8 cellular contexts compared by ENCODE assay signal in the genomic region with DNA sequence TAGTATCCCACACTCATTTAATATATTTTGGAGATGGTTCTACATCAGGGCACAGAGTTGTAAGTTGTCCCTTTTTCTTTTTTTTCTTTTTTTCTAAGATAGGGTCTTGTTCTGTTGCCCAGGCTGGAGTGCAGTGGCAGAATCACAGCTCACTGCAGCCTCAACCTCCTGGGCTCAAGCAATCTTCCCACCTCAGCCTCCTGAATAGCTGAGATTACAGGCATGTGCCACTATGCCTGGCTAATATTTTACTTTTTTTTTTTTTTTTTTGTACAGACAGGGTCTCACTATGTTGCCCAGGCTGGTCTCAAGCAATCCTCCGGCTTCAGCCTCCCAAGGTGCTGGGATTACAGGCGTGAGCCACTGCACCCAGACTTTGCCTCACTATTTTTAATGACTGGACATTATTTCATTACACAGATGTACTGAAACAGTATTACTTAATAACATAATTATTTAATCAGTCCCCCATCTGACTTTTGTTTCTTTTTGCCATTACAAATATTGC. TPM values are rescaled to one million over a fixed set of nuclear protein-coding genes. Genes with fewer than 3 reads are reported as not detected.
A peak's percentile ranks its signal among the peaks of the same experiment; 100 is the strongest.
DNase-seq lines count a peak whose midpoint lies in the region; ATAC-seq, FAIRE-seq and TF ChIP-seq lines count a peak whose summit lies in the region.
"Not testable (repeated sequence)": the region's sequence is repeated elsewhere in the genome, so short reads cannot be mapped to it uniquely, and the experiment has no call there.

No MANE protein-coding gene starts in this region.

- not testable (repeated sequence) for H3K27me3 Mint-ChIP-seq in T-helper 17 cell; activated T-helper 2 cell treated with anti-CD3 and anti-CD28 coated beads, Interferon-gamma antibody, Interleukin-2, Interleukin-4, amounts not matched to agents 10 μg/mL and 5 μg/mL and 100 μg/mL, durations not matched to agents 14 hours and 24 hours and 36 hours (ENCODE audit: low read depth); chondrocyte (ENCODE audit: low read depth); natural killer cell treated with Interleukin-12 subunit alpha and Interleukin-12 subunit beta and Interleukin-15 and Interleukin-18, amount 100 ng/mL, for 72 hours; stimulated activated memory B cell treated with anti-CD40 and anti-IgM and Interleukin-4, amounts not matched to agents 10 μg/mL and 1 μg/mL and 100 μg/mL, for 72 hours

- not testable (repeated sequence) for TF ChIP-seq CTCF in A673 (conservative IDR thresholded peaks at IDR 0.05; ENCODE audit: low read depth, low read length); chondrocyte (IDR thresholded peaks at IDR 0.05); keratinocyte (optimal IDR thresholded peaks at IDR 0.05 in 1 of 3, IDR thresholded peaks at IDR 0.05 in 1 of 3, conservative IDR thresholded peaks at IDR 0.05 in 1 of 3; ENCODE audit: extremely low read depth in 1 of 3, insufficient read depth in 2 of 3, low read length in 3 of 3)

- H3K27ac ChIP-seq in A673 (ENCODE audit: low read depth, low read length, poor library complexity, severe bottlenecking) (peak overlapping the region; percentile 68), keratinocyte (ENCODE audit: control insufficient read depth, insufficient read depth, low read length) (peak overlapping the region; percentile 41)

- not testable (repeated sequence) for H3K36me3 Mint-ChIP-seq in T-helper 17 cell (ENCODE audit: low read depth); chondrocyte (ENCODE audit: low read depth); natural killer cell treated with Interleukin-12 subunit alpha and Interleukin-12 subunit beta and Interleukin-15 and Interleukin-18, amount 100 ng/mL, for 72 hours
- H3K36me3 Mint-ChIP-seq in activated T-helper 2 cell treated with anti-CD3 and anti-CD28 coated beads, Interferon-gamma antibody, Interleukin-2, Interleukin-4, amounts not matched to agents 10 μg/mL and 5 μg/mL and 100 μg/mL, durations not matched to agents 14 hours and 24 hours and 36 hours (ENCODE audit: low read depth): peaks cover 38% of the 10 kb centered on the region
- peaks cover 30% of the 10 kb centered on the region for H3K36me3 Mint-ChIP-seq in stimulated activated memory B cell treated with anti-CD40 and anti-IgM and Interleukin-4, amounts not matched to agents 10 μg/mL and 1 μg/mL and 100 μg/mL, for 72 hours

- H3K4me1 ChIP-seq in A673 (ENCODE audit: insufficient read depth, low read length, poor library complexity, severe bottlenecking): peaks cover 45% of the 10 kb centered on the region
- H3K4me1 ChIP-seq in keratinocyte (ENCODE audit: control insufficient read depth, extremely low read depth, insufficient read depth, low read length): peaks cover 51% of the 10 kb centered on the region

- H3K27me3 ChIP-seq in A673 (replicated peaks; ENCODE audit: insufficient read depth, low read depth, low read length, poor library complexity); keratinocyte (ENCODE audit: control insufficient read depth, extremely low read depth, insufficient read depth, low read length): not testable (repeated sequence)

- POLR2A ChIA-PET in A673 (lab: Charles Lee; ENCODE audit: low non-redundant PET): interaction anchor here (0.7 kb wide), 1 partner anchor 1142 kb away, joined by 3 read pairs; no protein-coding TSS in a partner anchor
- POLR2A ChIA-PET in HEK293T (lab: Yijun Ruan, JAX): interaction anchor here (1.7 to 2.3 kb wide), 2 partner anchors 17 to 34 kb away, joined by 5 to 13 read pairs; partner anchors contain the start of genes HNRNPA3 and NFE2L2

- not testable (repeated sequence) for H3K36me3 ChIP-seq in A673 (ENCODE audit: insufficient read depth, low read length, poor library complexity, severe bottlenecking)
- H3K36me3 ChIP-seq in keratinocyte (ENCODE audit: control insufficient read depth in 2 of 2, extremely low read depth in 1 of 2, insufficient read depth in 2 of 2, low read length in 2 of 2): peaks cover 5 to 30% of the 10 kb centered on the region in 2 experiments

- not testable (repeated sequence) for H3K9me3 ChIP-seq in A673 (ENCODE audit: low read depth, low read length, poor library complexity, severe bottlenecking); T-helper 17 cell (ENCODE audit: control insufficient read depth, low read length, poor library complexity, severe bottlenecking); keratinocyte (ENCODE audit: control insufficient read depth, low read depth, low read length)

- not testable (repeated sequence) for H3K9me3 Mint-ChIP-seq in activated T-helper 2 cell treated with anti-CD3 and anti-CD28 coated beads, Interferon-gamma antibody, Interleukin-2, Interleukin-4, amounts not matched to agents 10 μg/mL and 5 μg/mL and 100 μg/mL, durations not matched to agents 14 hours and 24 hours and 36 hours; chondrocyte (ENCODE audit: low read depth); natural killer cell treated with Interleukin-12 subunit alpha and Interleukin-12 subunit beta and Interleukin-15 and Interleukin-18, amount 100 ng/mL, for 72 hours; stimulated activated memory B cell treated with anti-CD40 and anti-IgM and Interleukin-4, amounts not matched to agents 10 μg/mL and 1 μg/mL and 100 μg/mL, for 72 hours

- not testable (repeated sequence) for DNase-seq in A673 (ENCODE audit: low spot score); HEK293T (ENCODE audit: extremely low spot score); T-helper 17 cell; activated T-helper 2 cell treated with anti-CD3 and anti-CD28 coated beads, Interferon-gamma antibody, Interleukin-2, Interleukin-4, amounts not matched to agents 10 μg/mL and 5 μg/mL and 100 μg/mL, durations not matched to agents 14 hours and 24 hours and 36 hours (ENCODE audit: low spot score); chondrocyte (ENCODE audit: low spot score); keratinocyte (ENCODE audit: low read depth, low spot score); natural killer cell treated with Interleukin-12 subunit alpha and Interleukin-12 subunit beta and Interleukin-15 and Interleukin-18, amount 100 ng/mL, for 72 hours (ENCODE audit: low spot score)

- peak overlapping the region; percentile 39 for H3K27ac Mint-ChIP-seq in T-helper 17 cell
- H3K27ac Mint-ChIP-seq in activated T-helper 2 cell treated with anti-CD3 and anti-CD28 coated beads, Interferon-gamma antibody, Interleukin-2, Interleukin-4, amounts not matched to agents 10 μg/mL and 5 μg/mL and 100 μg/mL, durations not matched to agents 14 hours and 24 hours and 36 hours: peak overlapping the region; percentile 42
- H3K27ac Mint-ChIP-seq in chondrocyte (ENCODE audit: unreplicated experiment): peak overlapping the region; percentile 99
- H3K27ac Mint-ChIP-seq in natural killer cell treated with Interleukin-12 subunit alpha and Interleukin-12 subunit beta and Interleukin-15 and Interleukin-18, amount 100 ng/mL, for 72 hours: peak overlapping the region; percentile 23 to 86
- peak overlapping the region; percentile 24 for H3K27ac Mint-ChIP-seq in stimulated activated memory B cell treated with anti-CD40 and anti-IgM and Interleukin-4, amounts not matched to agents 10 μg/mL and 1 μg/mL and 100 μg/mL, for 72 hours

- peaks cover 34% of the 10 kb centered on the region for H4K20me1 ChIP-seq in keratinocyte (ENCODE audit: control insufficient read depth, extremely low read depth, insufficient read depth, low read length)

- dilution Hi-C loops in keratinocyte (cut with MboI; ENCODE audit: extremely low pct_ligation_motif_present, low sequenced_read_pairs): not testable (repeated sequence)

- not testable (repeated sequence) for ATAC-seq in T-helper 17 cell; natural killer cell treated with Interleukin-12 subunit alpha and Interleukin-12 subunit beta and Interleukin-15 and Interleukin-18, amount 100 ng/mL, for 72 hours; stimulated activated memory B cell treated with anti-CD40 and anti-IgM and Interleukin-4, amounts not matched to agents 10 μg/mL and 1 μg/mL and 100 μg/mL, for 72 hours

- peaks cover 96% of the 10 kb centered on the region for H3K79me2 ChIP-seq in keratinocyte (ENCODE audit: control insufficient read depth, insufficient read depth, low read length)

- not testable (repeated sequence) for H3K4me2 ChIP-seq in keratinocyte (ENCODE audit: control insufficient read depth, extremely low read depth, insufficient read depth, low read depth, low read length)

- not testable (repeated sequence) for FAIRE-seq in keratinocyte (lab: Jason Lieb, UNC)

- H3K4me3 ChIP-seq in A673 (ENCODE audit: low read depth, low read length, poor library complexity, severe bottlenecking); keratinocyte (ENCODE audit: control insufficient read depth in 2 of 3, extremely low read depth in 1 of 3, insufficient read depth in 2 of 3, low read depth in 1 of 3, low read length in 3 of 3): not testable (repeated sequence)

- not testable (repeated sequence) for H3K4me3 Mint-ChIP-seq in T-helper 17 cell; activated T-helper 2 cell treated with anti-CD3 and anti-CD28 coated beads, Interferon-gamma antibody, Interleukin-2, Interleukin-4, amounts not matched to agents 10 μg/mL and 5 μg/mL and 100 μg/mL, durations not matched to agents 14 hours and 24 hours and 36 hours (ENCODE audit: low read depth); chondrocyte (ENCODE audit: unreplicated experiment); natural killer cell treated with Interleukin-12 subunit alpha and Interleukin-12 subunit beta and Interleukin-15 and Interleukin-18, amount 100 ng/mL, for 72 hours; stimulated activated memory B cell treated with anti-CD40 and anti-IgM and Interleukin-4, amounts not matched to agents 10 μg/mL and 1 μg/mL and 100 μg/mL, for 72 hours

- peaks cover 10% of the 10 kb centered on the region for H3K9me1 ChIP-seq in keratinocyte (ENCODE audit: control insufficient read depth, extremely low read depth, insufficient read depth, low read length)

- intact Hi-C loops in A673 (cut with micrococcal nuclease; ENCODE audit: unreplicated experiment): not testable (repeated sequence)
- intact Hi-C loops in activated T-helper 2 cell treated with anti-CD3 and anti-CD28 coated beads, Interferon-gamma antibody, Interleukin-2, Interleukin-4, amounts not matched to agents 10 μg/mL and 5 μg/mL and 100 μg/mL, durations not matched to agents 14 hours and 24 hours and 36 hours (cut with micrococcal nuclease): loop anchor here (10.0 kb wide), 1 partner anchor 48 kb away; no protein-coding TSS in a partner anchor

- CTCF ChIA-PET in A673 (lab: Charles Lee); HEK293T (lab: Yijun Ruan, JAX): not testable (repeated sequence)

- H2AFZ ChIP-seq in keratinocyte (ENCODE audit: control insufficient read depth, low read length): not testable (repeated sequence)

- peaks cover 43% of the 10 kb centered on the region for H3K4me1 Mint-ChIP-seq in T-helper 17 cell
- H3K4me1 Mint-ChIP-seq in activated T-helper 2 cell treated with anti-CD3 and anti-CD28 coated beads, Interferon-gamma antibody, Interleukin-2, Interleukin-4, amounts not matched to agents 10 μg/mL and 5 μg/mL and 100 μg/mL, durations not matched to agents 14 hours and 24 hours and 36 hours (ENCODE audit: low read depth): peaks cover 61% of the 10 kb centered on the region
- peaks cover 80% of the 10 kb centered on the region for H3K4me1 Mint-ChIP-seq in chondrocyte (ENCODE audit: low read depth)
- H3K4me1 Mint-ChIP-seq in natural killer cell treated with Interleukin-12 subunit alpha and Interleukin-12 subunit beta and Interleukin-15 and Interleukin-18, amount 100 ng/mL, for 72 hours (ENCODE audit: low read depth in 2 of 2): peaks cover 53 to 66% of the 10 kb centered on the region in 2 donors
- peaks cover 76% of the 10 kb centered on the region for H3K4me1 Mint-ChIP-seq in stimulated activated memory B cell treated with anti-CD40 and anti-IgM and Interleukin-4, amounts not matched to agents 10 μg/mL and 1 μg/mL and 100 μg/mL, for 72 hours

- not testable (repeated sequence) for BruUV-seq in A673 (replicated peaks; lab: Mats Ljungman, UMichigan)

- H3K9ac ChIP-seq in keratinocyte (ENCODE audit: control insufficient read depth, extremely low read depth, insufficient read depth, low read length): not testable (repeated sequence)

RNA-seq across cellular contexts. Expression of gene NFE2L2, which starts 17.9 kb away (rescaled TPM):
- total RNA-seq in A673 (2021) (72.7 and 80.0 TPM in 2 replicates), T-helper 17 cell (10 to 100 TPM; 58.0 to 65.5 TPM), chondrocyte (65.7 to 88.2 TPM (median 86.8 TPM) in 3 replicates)
- 55.8 and 56.2 TPM in 2 replicates for total RNA-seq in activated T-helper 2 cell treated with anti-CD3 and anti-CD28 coated beads, Interferon-gamma antibody, Interleukin-2, Interleukin-4, amounts not matched to agents 10 μg/mL and 5 μg/mL and 100 μg/mL, durations not matched to agents 14 hours and 24 hours and 36 hours
- 148 to 209 TPM (median 177 TPM) in 3 replicates for polyA plus RNA-seq in keratinocyte
- polyA plus RNA-seq in keratinocyte (2011; ENCODE audit: low read depth): 270 TPM
- polyA plus RNA-seq in keratinocyte (2011; cell fraction: cytosol; rRNA removed): 125 and 255 TPM in 2 replicates
- polyA plus RNA-seq in keratinocyte (2011; cell fraction: nucleus; rRNA removed): 188 and 209 TPM in 2 replicates
- polyA plus RNA-seq in keratinocyte (2012; ENCODE audit: low replicate concordance): 73.8 and 149 TPM in 2 replicates
- polyA minus RNA-seq in keratinocyte: 111 to 217 TPM (median 195 TPM) in 3 replicates
- polyA minus RNA-seq in keratinocyte (2011; cell fraction: cytosol; rRNA and poly(A)+ RNA removed): 156 TPM
- polyA minus RNA-seq in keratinocyte (2011; cell fraction: nucleus; rRNA and poly(A)+ RNA removed): 72.8 and 148 TPM in 2 replicates
- total RNA-seq in natural killer cell treated with Interleukin-12 subunit alpha and Interleukin-12 subunit beta and Interleukin-15 and Interleukin-18, amount 100 ng/mL, for 72 hours: 10 to 100 TPM; 71.2 to 96.6 TPM

RNA-seq across cellular contexts. Expression of gene HNRNPA3, which starts 34.0 kb away (rescaled TPM):
- 454 and 462 TPM in 2 replicates for total RNA-seq in A673 (2021)
- total RNA-seq in T-helper 17 cell: 100 to 1,000 TPM; 179 to 183 TPM
- 322 and 323 TPM in 2 replicates for total RNA-seq in activated T-helper 2 cell treated with anti-CD3 and anti-CD28 coated beads, Interferon-gamma antibody, Interleukin-2, Interleukin-4, amounts not matched to agents 10 μg/mL and 5 μg/mL and 100 μg/mL, durations not matched to agents 14 hours and 24 hours and 36 hours
- total RNA-seq in chondrocyte: 98.0 to 153 TPM (median 106 TPM) in 3 replicates
- polyA plus RNA-seq in keratinocyte: 53.1 to 178 TPM (median 74.6 TPM) in 3 replicates
- polyA plus RNA-seq in keratinocyte (2011; ENCODE audit: low read depth): 162 TPM
- polyA plus RNA-seq in keratinocyte (2011; cell fraction: cytosol; rRNA removed): 90.2 and 96.4 TPM in 2 replicates
- polyA plus RNA-seq in keratinocyte (2011; cell fraction: nucleus; rRNA removed): 71.8 and 126 TPM in 2 replicates
- 140 and 399 TPM in 2 replicates for polyA plus RNA-seq in keratinocyte (2012; ENCODE audit: low replicate concordance)
- polyA minus RNA-seq in keratinocyte: 9.2 to 36.1 TPM (median 10.7 TPM) in 3 replicates
- polyA minus RNA-seq in keratinocyte (2011; cell fraction: cytosol; rRNA and poly(A)+ RNA removed): 23.8 TPM
- 17.0 and 32.5 TPM in 2 replicates for polyA minus RNA-seq in keratinocyte (2011; cell fraction: nucleus; rRNA and poly(A)+ RNA removed)
- 100 to 1,000 TPM; 170 to 282 TPM for total RNA-seq in natural killer cell treated with Interleukin-12 subunit alpha and Interleukin-12 subunit beta and Interleukin-15 and Interleukin-18, amount 100 ng/mL, for 72 hours

Comparison
In these comparisons a context has a peak if more than half of its experiments do, and no peak if none do; other contexts are left out.
1. H3K27ac Mint-ChIP-seq: peak in every context shown above with its lines; median percentile 99 in chondrocyte; 54 in natural killer cell treated with Interleukin-12 subunit alpha and Interleukin-12 subunit beta and Interleukin-15 and Interleukin-18, amount 100 ng/mL, for 72 hours; 42 in activated T-helper 2 cell treated with anti-CD3 and anti-CD28 coated beads, Interferon-gamma antibody, Interleukin-2, Interleukin-4, amounts not matched to agents 10 μg/mL and 5 μg/mL and 100 μg/mL, durations not matched to agents 14 hours and 24 hours and 36 hours; 39 in T-helper 17 cell; 24 in stimulated activated memory B cell treated with anti-CD40 and anti-IgM and Interleukin-4, amounts not matched to agents 10 μg/mL and 1 μg/mL and 100 μg/mL, for 72 hours.